In genomic region chr2:179410552-179411356, GRCh38 we compare ENCODE assay signal across 8 cellular contexts.
A peak's percentile ranks its signal among the peaks of the same experiment; 100 is the strongest.
DNase-seq lines count a peak whose midpoint lies in the region; ATAC-seq, FAIRE-seq and TF ChIP-seq lines count a peak whose summit lies in the region.

No MANE protein-coding gene starts in this region.

- TF ChIP-seq RAD21 in GM12878 (IDR thresholded peaks at IDR 0.05; ENCODE audit: insufficient read depth, low read depth, low read length): peak; percentile 62

- TF ChIP-seq CTCF in GM12878 (IDR thresholded peaks at IDR 0.05 in 2 of 3, conservative IDR thresholded peaks at IDR 0.05 in 1 of 3; ENCODE audit: control insufficient read depth in 2 of 3, extremely low read depth in 1 of 3, insufficient read depth in 1 of 3, low read depth in 3 of 3, low read length in 3 of 3): peak; percentile 63 to 73 (median 71)

- no peak overlapping the region for H3K4me3 ChIP-seq in GM12878

- SMC1A ChIA-PET in GM12878 (lab: Charles Lee; ENCODE audit: uncharacterized antibody, unreplicated experiment): interaction anchor here (0.9 to 2.5 kb wide), 7 partner anchors 12 to 649 kb away, joined by 3 to 8 read pairs (median 5); no protein-coding TSS in a partner anchor

- peaks cover 0 to 10% (median 4%) of the 10 kb centered on the region in 3 donors for H3K27me3 Mint-ChIP-seq in immature natural killer cell (ENCODE audit: low read depth in 3 of 3)

- intact Hi-C loops in GM12878 (cut with micrococcal nuclease; ENCODE audit: unreplicated experiment): loop anchor here (1.0 to 2.0 kb wide), 2 partner anchors 191 to 340 kb away; no protein-coding TSS in a partner anchor

- H3K4me3 Mint-ChIP-seq in immature natural killer cell: no peak overlapping the region

- no peak for TF ChIP-seq POLR2A in GM12878 (IDR thresholded peaks at IDR 0.05; ENCODE audit: low read depth, low read length)

- WGBS in GM12878 (ENCODE audit: insufficient coverage, insufficient replicate concordance, low lambda C conversion rate, missing lambda C conversion rate): 1% methylated on average over 8 of the region's 8 CpGs

- peak; percentile 89 for FAIRE-seq in GM12878 (lab: Jason Lieb, UNC)

- no peaks in the 10 kb centered on the region for H3K79me2 ChIP-seq in GM12878 (ENCODE audit: control insufficient read depth, insufficient read depth, low read length)

- peaks cover 0 to 3% (median 0%) of the 10 kb centered on the region in 6 donors for H3K9me3 Mint-ChIP-seq in immature natural killer cell

- RAD21 ChIA-PET in GM12878 (lab: Charles Lee; ENCODE audit: unreplicated experiment): interaction anchor here (0.9 to 1.5 kb wide), 4 partner anchors 12 to 191 kb away, joined by 3 to 10 read pairs (median 4); no protein-coding TSS in a partner anchor

- TF ChIP-seq EP300 in GM12878 (IDR thresholded peaks at IDR 0.05; ENCODE audit: borderline replicate concordance in 1 of 2, control insufficient read depth in 1 of 2, low read depth in 2 of 2, low read length in 2 of 2): no peak

- H3K36me3 ChIP-seq in GM12878 (ENCODE audit: control insufficient read depth in 2 of 2, insufficient read depth in 2 of 2, low read length in 1 of 2): no peaks in the 10 kb centered on the region

- H3K36me3 Mint-ChIP-seq in immature natural killer cell: no peaks in the 10 kb centered on the region

- in situ Hi-C loops in GM12878 (cut with MboI): loop anchor here (10.0 kb wide), 1 partner anchor 344 kb away; no protein-coding TSS in a partner anchor

- CTCF ChIA-PET in GM12878 (lab: Yijun Ruan, JAX): interaction anchor here (0.6 to 1.5 kb wide), 29 partner anchors 8 to 599 kb away, joined by 3 to 11 read pairs (median 3); no protein-coding TSS in a partner anchor

- no peak overlapping the region for H2AFZ ChIP-seq in GM12878 (ENCODE audit: control insufficient read depth, low read depth, low read length)

- DNase-seq in DMS114 treated with DMSO at 0.1 percent for 48 hours (lab: John Stamatoyannopoulos, UW; ENCODE audit: unreplicated experiment) (peak; percentile 13), HK-2 (ENCODE audit: unreplicated experiment) (peak; percentile 35), NCI-H82 (lab: John Stamatoyannopoulos, UW) (peak; percentile 84), GM12878 (ENCODE audit: low read depth, low spot score) (no peak), immature natural killer cell (peak in 2 of 3 donors; percentile 3 to 10)
- DNase-seq in stimulated activated CD4-positive, alpha-beta T cell treated with anti-CD3 and anti-CD28 coated beads, Interleukin-1b, Interleukin-23, amount 100 ng/mL, for 48 hours: peak; percentile 29
- no peak for DNase-seq in activated CD8-positive, alpha-beta memory T cell treated with anti-CD3 and anti-CD28 coated beads, Interleukin-2, amount 50 U/mL, for 4 hours

- no TSS peak for BruUV-seq in GM12878 (replicated peaks; lab: Mats Ljungman, UMichigan)

- H3K9ac ChIP-seq in GM12878 (ENCODE audit: control insufficient read depth, insufficient read depth, low read length): no peak overlapping the region

- H3K4me1 ChIP-seq in GM12878 (ENCODE audit: control insufficient read depth, insufficient read depth, low read length): no peaks in the 10 kb centered on the region

- H3K4me2 ChIP-seq in GM12878 (ENCODE audit: control insufficient read depth, insufficient read depth): no peak overlapping the region

- H3K27ac ChIP-seq in GM12878 (ENCODE audit: control insufficient read depth, insufficient read depth): no peak overlapping the region

- ATAC-seq in GM19397 (IDR thresholded peaks at IDR 0.05; ENCODE audit: unreplicated experiment) (peak; percentile 85), GM12878 (peak; percentile 92)

- no peak overlapping the region for H3K27ac Mint-ChIP-seq in immature natural killer cell

- H3K9me3 ChIP-seq in GM12878 (replicated peaks; ENCODE audit: control insufficient read depth, insufficient read depth, low read length): no peaks in the 10 kb centered on the region

- H4K20me1 ChIP-seq in GM12878 (ENCODE audit: control insufficient read depth, insufficient read depth): no peaks in the 10 kb centered on the region

- no peaks in the 10 kb centered on the region for H3K27me3 ChIP-seq in GM12878 (replicated peaks in 1 of 2; ENCODE audit: control insufficient read depth in 2 of 2, insufficient read depth in 2 of 2, low read length in 1 of 2)

- POLR2A ChIA-PET in GM12878 (lab: Charles Lee): no interaction called here

- no peaks in the 10 kb centered on the region for H3K4me1 Mint-ChIP-seq in immature natural killer cell

TF ChIP-seq in GM12878, 131 proteins besides CTCF, POLR2A, EP300 and RAD21:
- no peak for TF ChIP-seq WRNIP1 (IDR thresholded peaks at IDR 0.05; ENCODE audit: borderline replicate concordance, low read depth, low read length)
- no peak for TF ChIP-seq NRF1 (conservative IDR thresholded peaks at IDR 0.05; ENCODE audit: low read depth, low read length)
- no peak for TF ChIP-seq POLR2AphosphoS2 (IDR thresholded peaks at IDR 0.05; ENCODE audit: low read depth, low read length)
- TF ChIP-seq MTA2 (IDR thresholded peaks at IDR 0.05; ENCODE audit: low read depth): peak; percentile 55; the same call in 1 of the 2 replicates
- TF ChIP-seq POU2F2 (IDR thresholded peaks at IDR 0.05; ENCODE audit: borderline replicate concordance, low read depth, low read length): no peak
- TF ChIP-seq HDGF (IDR thresholded peaks at IDR 0.05): no peak
- no peak for TF ChIP-seq SUZ12 (IDR thresholded peaks at IDR 0.05; ENCODE audit: unreplicated experiment)
- TF ChIP-seq RUNX3 (IDR thresholded peaks at IDR 0.05; ENCODE audit: low read length): no peak
- no peak for TF ChIP-seq BACH1 (IDR thresholded peaks at IDR 0.05; ENCODE audit: borderline replicate concordance)
- TF ChIP-seq SP1 (IDR thresholded peaks at IDR 0.05; ENCODE audit: low read depth, low read length): no peak
- no peak for TF ChIP-seq ETV6 (conservative IDR thresholded peaks at IDR 0.05 in 1 of 2, IDR thresholded peaks at IDR 0.05 in 1 of 2; ENCODE audit: borderline replicate concordance in 1 of 2, low read depth in 1 of 2)
- no peak for TF ChIP-seq SMAD1 (IDR thresholded peaks at IDR 0.05; ENCODE audit: low read depth, partially characterized antibody)
- no peak for TF ChIP-seq ZNF384 (IDR thresholded peaks at IDR 0.05; ENCODE audit: borderline replicate concordance, low read depth, low read length)
- peak; percentile 53; the same call in 1 of the 2 replicates for TF ChIP-seq SMC3 (IDR thresholded peaks at IDR 0.05; ENCODE audit: borderline replicate concordance, low read length)
- TF ChIP-seq EED (IDR thresholded peaks at IDR 0.05; ENCODE audit: low read depth): no peak
- TF ChIP-seq SREBF2 (IDR thresholded peaks at IDR 0.05; ENCODE audit: low read length): no peak
- TF ChIP-seq HCFC1 (IDR thresholded peaks at IDR 0.05; ENCODE audit: low read length): no peak
TF ChIP-seq in GM12878: peak in this region for 2.

Comparison
In these comparisons a context has a peak if more than half of its experiments do, and no peak if none do; other contexts are left out.
1. DNase-seq: peak in DMS114 treated with DMSO at 0.1 percent for 48 hours (single experiment), HK-2 (single experiment), NCI-H82 (single experiment), immature natural killer cell (2 of 3) and stimulated activated CD4-positive, alpha-beta T cell treated with anti-CD3 and anti-CD28 coated beads, Interleukin-1b, Interleukin-23, amount 100 ng/mL, for 48 hours (single experiment); none in GM12878 (single experiment) and activated CD8-positive, alpha-beta memory T cell treated with anti-CD3 and anti-CD28 coated beads, Interleukin-2, amount 50 U/mL, for 4 hours (single experiment).